19 cellular contexts compared by ENCODE assay signal in the genomic region with DNA sequence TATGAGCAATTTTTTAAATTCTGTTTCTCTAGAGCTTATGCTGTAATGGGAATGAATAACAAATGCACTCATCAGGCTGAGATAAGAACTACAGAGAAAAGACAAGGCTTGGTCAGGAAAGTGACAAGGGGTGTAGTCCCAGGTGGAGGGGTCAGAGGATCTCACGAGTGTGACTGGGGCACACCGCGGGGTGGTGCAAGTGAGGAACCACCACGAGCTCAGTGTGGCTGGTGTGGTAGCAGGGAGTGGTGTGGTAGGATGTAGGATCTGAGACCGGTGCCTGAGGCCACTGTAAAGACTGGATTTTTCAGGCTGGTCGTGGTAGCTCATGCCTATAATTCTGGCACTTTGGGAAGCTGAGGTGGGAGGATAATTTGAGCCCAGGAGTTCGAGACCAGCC. TPM values are rescaled to one million over a fixed set of nuclear protein-coding genes. Genes with fewer than 3 reads are reported as not detected.
DNase-seq lines count a peak whose midpoint lies in the region; FAIRE-seq and TF ChIP-seq lines count a peak whose summit lies in the region.
"Had no signal": no experiment of that assay in that cellular context is flagged by ENCODE, and none has a peak within 500 bp of the region (broad histone marks: within the 10 kb centered on the region; RNA-seq: fewer than 3 reads in every experiment).

No MANE protein-coding gene starts in this region.

- peaks cover 0 to 31% (median 18%) of the 10 kb centered on the region in 4 donors for H3K36me3 ChIP-seq in sigmoid colon
- H3K36me3 ChIP-seq: Peyer's patch had no signal

- no peak for TF ChIP-seq POLR2A in sigmoid colon (IDR thresholded peaks at IDR 0.05)

- H3K4me3 Mint-ChIP-seq in activated CD4-positive, alpha-beta T cell treated with anti-CD3 and anti-CD28 coated beads, Interleukin-2, amount 10 ng/mL, durations not matched to agents 7 days and 5 days: peak overlapping the region; percentile 17
- peak overlapping the region; percentile 9 for H3K4me3 Mint-ChIP-seq in T-helper 2 cell treated with Interferon-gamma antibody and Interleukin-4, amounts not matched to agents 5 μg/mL and 100 μg/mL, for 36 hours
- no peak overlapping the region for H3K4me3 Mint-ChIP-seq in dendritic cell treated with granulocyte-macrophage colony-stimulating factor and Interleukin-4, amounts not matched to agents 40 ng/mL and 50 ng/mL, for 4 days

- H3K27me3 ChIP-seq in sigmoid colon: no peaks in the 10 kb centered on the region
- H3K27me3 ChIP-seq: Peyer's patch had no signal

- intact Hi-C loops in dendritic cell treated with granulocyte-macrophage colony-stimulating factor and Interleukin-4, amounts not matched to agents 40 ng/mL and 50 ng/mL, for 4 days (cut with micrococcal nuclease): no loop called here
- intact Hi-C loops in sigmoid colon (cut with DNase I): no loop called here

- peak overlapping the region in 3 of 4 donors; percentile 88 to 97 (median 91) for H3K27ac ChIP-seq in sigmoid colon
- H3K27ac ChIP-seq: parathyroid adenoma had no signal

- H3K27me3 Mint-ChIP-seq in activated CD4-positive, alpha-beta T cell treated with anti-CD3 and anti-CD28 coated beads, Interleukin-2, amount 10 ng/mL, durations not matched to agents 7 days and 5 days: no peaks in the 10 kb centered on the region
- no peaks in the 10 kb centered on the region for H3K27me3 Mint-ChIP-seq in T-helper 2 cell treated with Interferon-gamma antibody and Interleukin-4, amounts not matched to agents 5 μg/mL and 100 μg/mL, for 36 hours (ENCODE audit: low read depth)
- H3K27me3 Mint-ChIP-seq in dendritic cell treated with granulocyte-macrophage colony-stimulating factor and Interleukin-4, amounts not matched to agents 40 ng/mL and 50 ng/mL, for 4 days: no peaks in the 10 kb centered on the region

- peak; percentile 40 for DNase-seq in activated CD4-positive, alpha-beta T cell treated with anti-CD3 and anti-CD28 coated beads, Interleukin-2, amount 10 ng/mL, durations not matched to agents 7 days and 5 days
- DNase-seq in activated CD4-positive, alpha-beta T cell treated with anti-CD3 and anti-CD28 coated beads, Interleukin-2, amount 50 U/mL, for 1 hour: no peak
- DNase-seq in T-helper 2 cell treated with Interferon-gamma antibody and Interleukin-4, amounts not matched to agents 5 μg/mL and 100 μg/mL, for 36 hours (ENCODE audit: low spot score): no peak
- no peak for DNase-seq in sigmoid colon
- DNase-seq in D721Med (ENCODE audit: insufficient read length, low spot score): no peak
- no peak for DNase-seq in RKO (ENCODE audit: low spot score)
- DNase-seq in NCI-H187 treated with DMSO at 0.1 percent for 48 hours (lab: John Stamatoyannopoulos, UW): no peak
- DNase-seq: activated CD8-positive, alpha-beta memory T cell treated with anti-CD3 and anti-CD28 coated beads for 24 hours; C1 segment of cervical spinal cord; caudate nucleus; DMS79 treated with DMSO at 0.1 percent for 48 hours; foreskin fibroblast; NCI-H1092; NCI-H2171; Peyer's patch; SK-N-SH; stimulated activated CD4-positive, alpha-beta T cell treated with anti-CD3 and anti-CD28 coated beads, Interleukin-4, amount 100 ng/mL, for 24 hours had no signal

- H3K4me1 Mint-ChIP-seq in activated CD4-positive, alpha-beta T cell treated with anti-CD3 and anti-CD28 coated beads, Interleukin-2, amount 10 ng/mL, durations not matched to agents 7 days and 5 days: peaks cover 89% of the 10 kb centered on the region
- H3K4me1 Mint-ChIP-seq in T-helper 2 cell treated with Interferon-gamma antibody and Interleukin-4, amounts not matched to agents 5 μg/mL and 100 μg/mL, for 36 hours (ENCODE audit: low read depth): peaks cover 75% of the 10 kb centered on the region
- peaks cover 86% of the 10 kb centered on the region for H3K4me1 Mint-ChIP-seq in dendritic cell treated with granulocyte-macrophage colony-stimulating factor and Interleukin-4, amounts not matched to agents 40 ng/mL and 50 ng/mL, for 4 days (ENCODE audit: low read depth)

- POLR2A ChIA-PET in activated CD4-positive, alpha-beta T cell treated with anti-CD3 and anti-CD28 coated beads, Interleukin-2, amount 10 ng/mL, durations not matched to agents 7 days and 5 days (lab: Charles Lee): no interaction called here

- TF ChIP-seq EP300 in sigmoid colon (IDR thresholded peaks at IDR 0.05): no peak

- H3K9me3 ChIP-seq in sigmoid colon: no peaks in the 10 kb centered on the region
- H3K9me3 ChIP-seq: Peyer's patch, SK-N-SH had no signal

- peaks cover 2% of the 10 kb centered on the region for H3K9me3 Mint-ChIP-seq in activated CD4-positive, alpha-beta T cell treated with anti-CD3 and anti-CD28 coated beads, Interleukin-2, amount 10 ng/mL, durations not matched to agents 7 days and 5 days
- H3K9me3 Mint-ChIP-seq in T-helper 2 cell treated with Interferon-gamma antibody and Interleukin-4, amounts not matched to agents 5 μg/mL and 100 μg/mL, for 36 hours: no peaks in the 10 kb centered on the region
- H3K9me3 Mint-ChIP-seq in dendritic cell treated with granulocyte-macrophage colony-stimulating factor and Interleukin-4, amounts not matched to agents 40 ng/mL and 50 ng/mL, for 4 days: no peaks in the 10 kb centered on the region

- CTCF ChIA-PET in activated CD4-positive, alpha-beta T cell treated with anti-CD3 and anti-CD28 coated beads, Interleukin-2, amount 10 ng/mL, durations not matched to agents 7 days and 5 days (lab: Charles Lee): interaction anchor here (1.1 to 12.9 kb wide), 5 partner anchors 9 to 33 kb away, joined by 4 to 89 read pairs (median 6); a partner anchor contains a TSS

- TF ChIP-seq CTCF in sigmoid colon (IDR thresholded peaks at IDR 0.05): no peak
- TF ChIP-seq CTCF in D721Med (IDR thresholded peaks at IDR 0.05; ENCODE audit: insufficient read depth, missing control alignments): no peak

- H3K36me3 Mint-ChIP-seq in activated CD4-positive, alpha-beta T cell treated with anti-CD3 and anti-CD28 coated beads, Interleukin-2, amount 10 ng/mL, durations not matched to agents 7 days and 5 days (ENCODE audit: low read depth): peaks cover 71% of the 10 kb centered on the region
- peaks cover 75% of the 10 kb centered on the region for H3K36me3 Mint-ChIP-seq in T-helper 2 cell treated with Interferon-gamma antibody and Interleukin-4, amounts not matched to agents 5 μg/mL and 100 μg/mL, for 36 hours (ENCODE audit: low read depth)
- peaks cover 51% of the 10 kb centered on the region for H3K36me3 Mint-ChIP-seq in dendritic cell treated with granulocyte-macrophage colony-stimulating factor and Interleukin-4, amounts not matched to agents 40 ng/mL and 50 ng/mL, for 4 days (ENCODE audit: low read depth)

- no peak for FAIRE-seq in D721Med (lab: Jason Lieb, UNC)

- peak overlapping the region; percentile 82 for H3K27ac Mint-ChIP-seq in activated CD4-positive, alpha-beta T cell treated with anti-CD3 and anti-CD28 coated beads, Interleukin-2, amount 10 ng/mL, durations not matched to agents 7 days and 5 days
- peak overlapping the region; percentile 59 for H3K27ac Mint-ChIP-seq in T-helper 2 cell treated with Interferon-gamma antibody and Interleukin-4, amounts not matched to agents 5 μg/mL and 100 μg/mL, for 36 hours
- H3K27ac Mint-ChIP-seq in dendritic cell treated with granulocyte-macrophage colony-stimulating factor and Interleukin-4, amounts not matched to agents 40 ng/mL and 50 ng/mL, for 4 days: peak overlapping the region; percentile 2

- H3K4me3 ChIP-seq in sigmoid colon: no peak overlapping the region
- H3K4me3 ChIP-seq: Peyer's patch had no signal

- 74% methylated on average over 7 of the region's 7 CpGs for WGBS in sigmoid colon, 2 donors

- peaks cover 4 to 98% (median 95%) of the 10 kb centered on the region in 4 donors for H3K4me1 ChIP-seq in sigmoid colon

RNA-seq across cellular contexts. Expression of a gene that starts 9.0 kb away (rescaled TPM):
- total RNA-seq in activated CD4-positive, alpha-beta T cell treated with anti-CD3 and anti-CD28 coated beads, Interleukin-2, amount 10 ng/mL, durations not matched to agents 7 days and 5 days: 100 to 1,000 TPM; 494 to 508 TPM
- 100 to 1,000 TPM; 233 to 333 (median 259) TPM for total RNA-seq in sigmoid colon
- polyA plus RNA-seq in sigmoid colon: 100 to 1,000 TPM in 1 of 3 donors, 10 to 100 TPM in 2; 22.9 to 121 (median 45.0) TPM

Comparison
In these comparisons a context has a peak if more than half of its experiments do, and no peak if none do; other contexts are left out.
1. H3K27ac Mint-ChIP-seq: peak in every context shown above with its lines; median percentile 82 in activated CD4-positive, alpha-beta T cell treated with anti-CD3 and anti-CD28 coated beads, Interleukin-2, amount 10 ng/mL, durations not matched to agents 7 days and 5 days; 59 in T-helper 2 cell treated with Interferon-gamma antibody and Interleukin-4, amounts not matched to agents 5 μg/mL and 100 μg/mL, for 36 hours; 2 in dendritic cell treated with granulocyte-macrophage colony-stimulating factor and Interleukin-4, amounts not matched to agents 40 ng/mL and 50 ng/mL, for 4 days.